Comparison of ENCODE assay signal across 13 cellular contexts in genomic region chr2:62473428-62473827, GRCh38. TPM values are rescaled to one million over a fixed set of nuclear protein-coding genes. Genes with fewer than 3 reads are reported as not detected.
"Had no signal": no experiment of that assay in that cellular context is flagged by ENCODE, and none has a peak within 500 bp of the region (broad histone marks: within the 10 kb centered on the region; RNA-seq: fewer than 3 reads in every experiment).

No MANE protein-coding gene starts in this region.

- H3K4me3 ChIP-seq: ascending aorta, gastrocnemius medialis, heart left ventricle, lower lobe of right lung, right atrium auricular region, suprapubic skin, upper lobe of left lung had no signal

- H3K27ac ChIP-seq: ascending aorta, lower lobe of right lung, suprapubic skin, upper lobe of left lung had no signal

- H3K27me3 ChIP-seq: ascending aorta, gastrocnemius medialis, heart left ventricle, right atrium auricular region, suprapubic skin, upper lobe of left lung had no signal

- DNase-seq: activated naive CD8-positive, alpha-beta T cell treated with anti-CD3 and anti-CD28 coated beads for 36 hours; erythroblast; gastrocnemius medialis; heart left ventricle; left cardiac atrium; lower lobe of right lung; midbrain; naive B cell; upper lobe of left lung had no signal

- ATAC-seq: activated CD4-positive, CD25-positive, alpha-beta regulatory T cell treated with anti-CD3 and anti-CD28 coated beads, Interleukin-2, amount 50 U/mL, for 24 hours; gastrocnemius medialis; heart left ventricle; left cardiac atrium; lower lobe of right lung had no signal

- H3K9me3 ChIP-seq: ascending aorta, gastrocnemius medialis, heart left ventricle, lower lobe of right lung, right atrium auricular region, suprapubic skin, upper lobe of left lung had no signal

- H3K36me3 ChIP-seq: ascending aorta, gastrocnemius medialis, heart left ventricle, lower lobe of right lung, right atrium auricular region, suprapubic skin, upper lobe of left lung had no signal

RNA-seq across cellular contexts. Expression of gene TMEM17, which starts 32.6 kb away (rescaled TPM):
- total RNA-seq: ascending aorta had no signal
